In genomic region chr7:32658034-32658944, GRCh38 we compare ENCODE assay signal across 12 cellular contexts.
A peak's percentile ranks its signal among the peaks of the same experiment; 100 is the strongest.
DNase-seq lines count a peak whose midpoint lies in the region; ATAC-seq lines count a peak whose summit lies in the region.
"Had no signal": no experiment of that assay in that cellular context is flagged by ENCODE, and none has a peak within 500 bp of the region (broad histone marks: within the 10 kb centered on the region; RNA-seq: fewer than 3 reads in every experiment).

No MANE protein-coding gene starts in this region.

- CTCF ChIA-PET in activated CD4-positive, alpha-beta memory T cell treated with anti-CD3 and anti-CD28 coated beads for 36 hours (lab: Charles Lee): no interaction called here

- no peaks in the 10 kb centered on the region for H3K36me3 Mint-ChIP-seq in activated CD4-positive, alpha-beta memory T cell treated with anti-CD3 and anti-CD28 coated beads for 36 hours
- H3K36me3 Mint-ChIP-seq in activated naive CD8-positive, alpha-beta T cell treated with anti-CD3 and anti-CD28 coated beads, Interleukin-2, amount 50 U/mL, for 24 hours (ENCODE audit: low read depth): no peaks in the 10 kb centered on the region
- H3K36me3 Mint-ChIP-seq: natural killer cell had no signal

- ATAC-seq in GM18907 (IDR thresholded peaks at IDR 0.05; ENCODE audit: unreplicated experiment) (peak; percentile 80), HG02981 (IDR thresholded peaks at IDR 0.05; ENCODE audit: unreplicated experiment) (peak; percentile 84), Right ventricle myocardium inferior (no peak)
- no peak for ATAC-seq in activated naive CD8-positive, alpha-beta T cell treated with anti-CD3 and anti-CD28 coated beads, Interleukin-2, amount 50 U/mL, for 24 hours

- H3K27me3 Mint-ChIP-seq in activated CD4-positive, alpha-beta memory T cell treated with anti-CD3 and anti-CD28 coated beads for 36 hours: peaks cover 11% of the 10 kb centered on the region
- H3K27me3 Mint-ChIP-seq in activated naive CD8-positive, alpha-beta T cell treated with anti-CD3 and anti-CD28 coated beads, Interleukin-2, amount 50 U/mL, for 24 hours: peaks cover 7% of the 10 kb centered on the region

- H3K27ac Mint-ChIP-seq in activated CD4-positive, alpha-beta memory T cell treated with anti-CD3 and anti-CD28 coated beads for 36 hours: no peak overlapping the region
- no peak overlapping the region for H3K27ac Mint-ChIP-seq in activated naive CD8-positive, alpha-beta T cell treated with anti-CD3 and anti-CD28 coated beads, Interleukin-2, amount 50 U/mL, for 24 hours
- H3K27ac Mint-ChIP-seq: natural killer cell; T-helper 1 cell treated with Interleukin-12 subunit alpha and Interleukin-12 subunit beta and Interleukin-4 antibody, amounts not matched to agents 30 μg/mL and 1 μg/mL, for 36 hours had no signal

- peak; percentile 76 to 83 for DNase-seq in SW 1271 (lab: John Stamatoyannopoulos, UW)
- peak; percentile 82 to 90 for DNase-seq in lung microvascular endothelial cell (ENCODE audit: low read depth in 2 of 2)
- no peak for DNase-seq in MV-4-11 (lab: John Stamatoyannopoulos, UW)
- no peak for DNase-seq in activated CD4-positive, alpha-beta memory T cell treated with anti-CD3 and anti-CD28 coated beads for 36 hours
- no peak for DNase-seq in activated naive CD8-positive, alpha-beta T cell treated with anti-CD3 and anti-CD28 coated beads, Interleukin-2, amount 50 U/mL, for 24 hours
- no peak for DNase-seq in Right ventricle myocardium inferior (ENCODE audit: missing footprints)
- DNase-seq: activated naive CD4-positive, alpha-beta T cell; DMS79; natural killer cell had no signal

- H3K4me3 Mint-ChIP-seq in activated CD4-positive, alpha-beta memory T cell treated with anti-CD3 and anti-CD28 coated beads for 36 hours: no peak overlapping the region
- no peak overlapping the region for H3K4me3 Mint-ChIP-seq in activated naive CD8-positive, alpha-beta T cell treated with anti-CD3 and anti-CD28 coated beads, Interleukin-2, amount 50 U/mL, for 24 hours
- H3K4me3 Mint-ChIP-seq: natural killer cell; T-helper 1 cell treated with Interleukin-12 subunit alpha and Interleukin-12 subunit beta and Interleukin-4 antibody, amounts not matched to agents 30 μg/mL and 1 μg/mL, for 36 hours had no signal

- H3K9me3 Mint-ChIP-seq in activated CD4-positive, alpha-beta memory T cell treated with anti-CD3 and anti-CD28 coated beads for 36 hours: no peaks in the 10 kb centered on the region
- no peaks in the 10 kb centered on the region for H3K9me3 Mint-ChIP-seq in activated naive CD8-positive, alpha-beta T cell treated with anti-CD3 and anti-CD28 coated beads, Interleukin-2, amount 50 U/mL, for 24 hours
- H3K9me3 Mint-ChIP-seq: natural killer cell; T-helper 1 cell treated with Interleukin-12 subunit alpha and Interleukin-12 subunit beta and Interleukin-4 antibody, amounts not matched to agents 30 μg/mL and 1 μg/mL, for 36 hours had no signal

- H3K4me1 Mint-ChIP-seq in activated CD4-positive, alpha-beta memory T cell treated with anti-CD3 and anti-CD28 coated beads for 36 hours (ENCODE audit: low read depth): no peaks in the 10 kb centered on the region
- H3K4me1 Mint-ChIP-seq in activated naive CD8-positive, alpha-beta T cell treated with anti-CD3 and anti-CD28 coated beads, Interleukin-2, amount 50 U/mL, for 24 hours: no peaks in the 10 kb centered on the region
- H3K4me1 Mint-ChIP-seq: natural killer cell had no signal

- intact Hi-C loops in activated CD4-positive, alpha-beta memory T cell treated with anti-CD3 and anti-CD28 coated beads for 36 hours (cut with micrococcal nuclease): no loop called here
- intact Hi-C loops in Right ventricle myocardium inferior (cut with DNase I): no loop called here

- POLR2A ChIA-PET in activated CD4-positive, alpha-beta memory T cell treated with anti-CD3 and anti-CD28 coated beads for 36 hours (lab: Charles Lee): no interaction called here

Comparison
In these comparisons a context has a peak if more than half of its experiments do, and no peak if none do; other contexts are left out.
1. ATAC-seq: peak in GM18907 (single experiment) and HG02981 (single experiment); none in activated naive CD8-positive, alpha-beta T cell treated with anti-CD3 and anti-CD28 coated beads, Interleukin-2, amount 50 U/mL, for 24 hours (single experiment) and Right ventricle myocardium inferior (single experiment).
2. DNase-seq: peak in SW 1271 (2 of 2) and lung microvascular endothelial cell (2 of 2); none in MV-4-11 (single experiment), activated CD4-positive, alpha-beta memory T cell treated with anti-CD3 and anti-CD28 coated beads for 36 hours (single experiment), activated naive CD8-positive, alpha-beta T cell treated with anti-CD3 and anti-CD28 coated beads, Interleukin-2, amount 50 U/mL, for 24 hours (single experiment) and Right ventricle myocardium inferior (single experiment).